ENCODE assay signal across 7 cellular contexts in genomic region chr3:69120879-69121464, GRCh38. TPM values are rescaled to one million over a fixed set of nuclear protein-coding genes. Genes with fewer than 3 reads are reported as not detected.
DNase-seq lines count a peak whose midpoint lies in the region; ATAC-seq, FAIRE-seq and TF ChIP-seq lines count a peak whose summit lies in the region.

No MANE protein-coding gene starts in this region.

- H3K4me1 ChIP-seq in keratinocyte (ENCODE audit: control insufficient read depth, extremely low read depth, insufficient read depth, low read length) = peaks cover 13% of the 10 kb centered on the region

- no peak overlapping the region for H3K27ac ChIP-seq in brain microvascular endothelial cell
- H3K27ac ChIP-seq in keratinocyte (ENCODE audit: control insufficient read depth, insufficient read depth, low read length) = no peak overlapping the region

- H4K20me1 ChIP-seq in keratinocyte (ENCODE audit: control insufficient read depth, extremely low read depth, insufficient read depth, low read length) = no peaks in the 10 kb centered on the region

- no peaks in the 10 kb centered on the region for H3K79me2 ChIP-seq in keratinocyte (ENCODE audit: control insufficient read depth, insufficient read depth, low read length)

- H3K4me3 ChIP-seq in brain microvascular endothelial cell (ENCODE audit: low read depth, low read length) (no peak overlapping the region), keratinocyte (ENCODE audit: control insufficient read depth in 2 of 3, extremely low read depth in 1 of 3, insufficient read depth in 2 of 3, low read depth in 1 of 3, low read length in 3 of 3) (no peak overlapping the region)

- DNase-seq in GM13976 (ENCODE audit: low spot score) (peak; percentile 55), NCI-H1694 (lab: John Stamatoyannopoulos, UW) (peak; percentile 1), UCSD-AML1 (lab: John Stamatoyannopoulos, UW; ENCODE audit: unreplicated experiment) (peak; percentile 25), brain microvascular endothelial cell (peak; percentile 76), keratinocyte (ENCODE audit: low read depth, low spot score) (peak; percentile 65)
- DNase-seq in stimulated activated CD4-positive, alpha-beta T cell treated with anti-CD3 and anti-CD28 coated beads, Interleukin-2, amount 100 ng/mL, for 24 hours = peak; percentile 80 to 86

- no peak overlapping the region for H3K4me2 ChIP-seq in keratinocyte (ENCODE audit: control insufficient read depth, extremely low read depth, insufficient read depth, low read depth, low read length)

- no peaks in the 10 kb centered on the region for H3K9me1 ChIP-seq in keratinocyte (ENCODE audit: control insufficient read depth, extremely low read depth, insufficient read depth, low read length)

- ATAC-seq in HG02623 (IDR thresholded peaks at IDR 0.05; ENCODE audit: unreplicated experiment) = peak; percentile 78

- H3K36me3 ChIP-seq in brain microvascular endothelial cell (replicated peaks) (no peaks in the 10 kb centered on the region), keratinocyte (ENCODE audit: control insufficient read depth in 2 of 2, extremely low read depth in 1 of 2, insufficient read depth in 2 of 2, low read length in 2 of 2) (no peaks in the 10 kb centered on the region)

- dilution Hi-C loops in keratinocyte (cut with MboI; ENCODE audit: extremely low pct_ligation_motif_present, low sequenced_read_pairs) = no loop called here

- peak; percentile 83 for TF ChIP-seq CTCF in GM13976 (IDR thresholded peaks at IDR 0.05; ENCODE audit: borderline replicate concordance, control extremely low read depth, extremely low read depth, insufficient read depth, missing control alignments)
- peak; percentile 95 for TF ChIP-seq CTCF in brain microvascular endothelial cell (IDR thresholded peaks at IDR 0.05; ENCODE audit: low read depth, low read length, missing control alignments)
- TF ChIP-seq CTCF in keratinocyte (optimal IDR thresholded peaks at IDR 0.05 in 1 of 3, IDR thresholded peaks at IDR 0.05 in 1 of 3, conservative IDR thresholded peaks at IDR 0.05 in 1 of 3; ENCODE audit: extremely low read depth in 1 of 3, insufficient read depth in 2 of 3, low read length in 3 of 3) = peak; percentile 88 to 95 (median 92)

- H3K27me3 ChIP-seq in brain microvascular endothelial cell (replicated peaks) = no peaks in the 10 kb centered on the region
- H3K27me3 ChIP-seq in keratinocyte (ENCODE audit: control insufficient read depth, extremely low read depth, insufficient read depth, low read length) = no peaks in the 10 kb centered on the region

- peak overlapping the region; percentile 62 for H2AFZ ChIP-seq in keratinocyte (ENCODE audit: control insufficient read depth, low read length)

- H3K9me3 ChIP-seq in keratinocyte (ENCODE audit: control insufficient read depth, low read depth, low read length) = no peaks in the 10 kb centered on the region

- no peak overlapping the region for H3K9ac ChIP-seq in keratinocyte (ENCODE audit: control insufficient read depth, extremely low read depth, insufficient read depth, low read length)

- peak; percentile 95 for FAIRE-seq in keratinocyte (lab: Jason Lieb, UNC)

- in situ Hi-C loops in GM13976 (cut with MboI; ENCODE audit: low sequenced_read_pairs, unreplicated experiment) (no loop called here), brain microvascular endothelial cell (cut with HindIII; ENCODE audit: low pct_ligation_motif_present, low sequenced_read_pairs) (no loop called here)

RNA-seq across cellular contexts. Expression of gene LMOD3, which starts 1.4 kb away (rescaled TPM):
- polyA plus RNA-seq in keratinocyte = not detected in 3 replicates
- polyA plus RNA-seq in keratinocyte (2011; ENCODE audit: low read depth) = not detected
- not detected in 2 replicates for polyA plus RNA-seq in keratinocyte (2011; cell fraction: cytosol; rRNA removed)
- polyA plus RNA-seq in keratinocyte (2011; cell fraction: nucleus; rRNA removed) = 0.05 TPM in 1 of 2 replicates, not detected in the other
- 0.06 TPM in 1 of 2 replicates, not detected in the other for polyA plus RNA-seq in keratinocyte (2012; ENCODE audit: low replicate concordance)
- polyA minus RNA-seq in keratinocyte = not detected in 3 replicates
- not detected for polyA minus RNA-seq in keratinocyte (2011; cell fraction: cytosol; rRNA and poly(A)+ RNA removed)
- polyA minus RNA-seq in keratinocyte (2011; cell fraction: nucleus; rRNA and poly(A)+ RNA removed) = not detected in 2 replicates

RNA-seq across cellular contexts. Expression of gene ARL6IP5, which starts 36.2 kb away (rescaled TPM):
- polyA plus RNA-seq in keratinocyte = 87.2 to 113 TPM (median 112 TPM) in 3 replicates
- 29.2 TPM for polyA plus RNA-seq in keratinocyte (2011; ENCODE audit: low read depth)
- 74.3 and 129 TPM in 2 replicates for polyA plus RNA-seq in keratinocyte (2011; cell fraction: cytosol; rRNA removed)
- 109 and 146 TPM in 2 replicates for polyA plus RNA-seq in keratinocyte (2011; cell fraction: nucleus; rRNA removed)
- polyA plus RNA-seq in keratinocyte (2012; ENCODE audit: low replicate concordance) = 44.6 and 78.4 TPM in 2 replicates
- 46.8 to 105 TPM (median 86.8 TPM) in 3 replicates for polyA minus RNA-seq in keratinocyte
- polyA minus RNA-seq in keratinocyte (2011; cell fraction: cytosol; rRNA and poly(A)+ RNA removed) = 81.7 TPM
- 43.5 and 73.1 TPM in 2 replicates for polyA minus RNA-seq in keratinocyte (2011; cell fraction: nucleus; rRNA and poly(A)+ RNA removed)

RNA-seq across cellular contexts. Expression of gene UBA3, which starts 40.8 kb away (rescaled TPM):
- 72.0 to 125 TPM (median 81.7 TPM) in 3 replicates for polyA plus RNA-seq in keratinocyte
- polyA plus RNA-seq in keratinocyte (2011; ENCODE audit: low read depth) = 35.4 TPM
- polyA plus RNA-seq in keratinocyte (2011; cell fraction: cytosol; rRNA removed) = 50.4 and 100 TPM in 2 replicates
- 95.3 and 116 TPM in 2 replicates for polyA plus RNA-seq in keratinocyte (2011; cell fraction: nucleus; rRNA removed)
- 44.4 and 66.0 TPM in 2 replicates for polyA plus RNA-seq in keratinocyte (2012; ENCODE audit: low replicate concordance)
- 13.0 to 45.9 TPM (median 30.9 TPM) in 3 replicates for polyA minus RNA-seq in keratinocyte
- 38.8 TPM for polyA minus RNA-seq in keratinocyte (2011; cell fraction: cytosol; rRNA and poly(A)+ RNA removed)
- polyA minus RNA-seq in keratinocyte (2011; cell fraction: nucleus; rRNA and poly(A)+ RNA removed) = 30.7 and 47.9 TPM in 2 replicates

Comparison
In these comparisons a context has a peak if more than half of its experiments do, and no peak if none do; other contexts are left out.
1. DNase-seq: peak in every context shown above with its lines; median percentile 83 in stimulated activated CD4-positive, alpha-beta T cell treated with anti-CD3 and anti-CD28 coated beads, Interleukin-2, amount 100 ng/mL, for 24 hours; 76 in brain microvascular endothelial cell; 65 in keratinocyte; 55 in GM13976; 25 in UCSD-AML1; 1 in NCI-H1694.